ENCODE assay signal across 10 cellular contexts in the genomic region with DNA sequence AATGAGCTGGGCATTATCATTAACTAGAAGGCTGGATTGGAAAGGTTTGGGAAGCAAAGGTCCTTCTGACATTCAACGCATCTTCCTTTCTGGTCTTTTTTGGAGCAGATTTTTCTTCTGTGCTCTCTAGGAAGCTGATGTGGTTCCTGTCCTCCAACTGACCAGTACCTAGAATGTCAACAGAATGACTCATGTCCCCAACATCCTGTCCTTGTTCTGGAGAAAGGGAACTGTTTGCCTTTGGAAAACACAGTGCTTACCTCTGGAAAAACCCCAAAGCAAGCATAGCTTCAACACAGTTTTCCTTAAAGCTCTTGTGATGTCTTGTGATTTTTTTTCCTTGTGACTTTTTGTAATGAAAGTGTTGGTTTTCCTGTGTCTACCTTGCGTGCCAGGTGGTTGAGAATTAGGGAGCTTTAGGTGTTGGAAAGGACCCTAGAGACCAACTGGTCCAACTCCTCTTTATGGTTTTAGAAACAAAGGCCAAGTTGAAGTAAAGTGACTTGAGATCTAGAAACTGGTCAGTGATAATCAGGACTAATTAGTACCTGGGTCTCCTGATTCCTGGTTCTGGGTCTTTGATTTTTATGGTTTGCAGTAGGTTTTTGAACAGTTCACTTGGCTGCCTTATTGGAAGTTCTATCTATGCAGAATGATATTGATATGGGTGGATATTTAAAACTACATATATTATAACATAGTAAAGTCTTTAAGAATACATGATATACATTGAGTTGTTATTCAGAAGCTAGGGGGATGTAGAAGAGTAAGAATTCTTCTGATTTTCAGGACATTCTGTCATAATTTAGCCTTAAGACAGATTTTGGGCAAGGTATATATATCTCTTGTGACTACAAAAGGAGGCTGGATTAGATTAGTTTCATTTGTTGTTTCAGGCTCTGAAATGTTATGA.
A peak's percentile ranks its signal among the peaks of the same experiment; 100 is the strongest.
DNase-seq lines count a peak whose midpoint lies in the region; ATAC-seq lines count a peak whose summit lies in the region.
"Had no signal": no experiment of that assay in that cellular context is flagged by ENCODE, and none has a peak within 500 bp of the region (broad histone marks: within the 10 kb centered on the region; RNA-seq: fewer than 3 reads in every experiment).

No MANE protein-coding gene starts in this region.

- H3K9me3 Mint-ChIP-seq in dendritic cell treated with granulocyte-macrophage colony-stimulating factor and Interleukin-4, amounts not matched to agents 40 ng/mL and 50 ng/mL, for 4 days: no peaks in the 10 kb centered on the region
- no peaks in the 10 kb centered on the region for H3K9me3 Mint-ChIP-seq in natural killer cell treated with Interleukin-12 subunit alpha and Interleukin-12 subunit beta and Interleukin-15 and Interleukin-18, amount 100 ng/mL, for 72 hours
- H3K9me3 Mint-ChIP-seq: activated T-helper 17 cell treated with anti-CD3 and anti-CD28 coated beads, Interleukin-2, amount 50 U/mL, for 72 hours had no signal

- DNase-seq in pulmonary artery endothelial cell (ENCODE audit: low read depth, low spot score) (peak; percentile 52), T1000 (lab: John Stamatoyannopoulos, UW) (no peak), NCI-H1436 (lab: John Stamatoyannopoulos, UW) (no peak), DMS79 treated with DMSO at 0.1 percent for 48 hours (lab: John Stamatoyannopoulos, UW) (no peak)
- no peak for DNase-seq in natural killer cell treated with Interleukin-12 subunit alpha and Interleukin-12 subunit beta and Interleukin-15 and Interleukin-18, amount 100 ng/mL, for 72 hours (ENCODE audit: low spot score)
- DNase-seq: RPMI8226 had no signal

- ATAC-seq in GM18511 (IDR thresholded peaks at IDR 0.05; ENCODE audit: unreplicated experiment): peak; percentile 8
- peak; percentile 5 for ATAC-seq in HG03439 (IDR thresholded peaks at IDR 0.05; ENCODE audit: unreplicated experiment)
- ATAC-seq in natural killer cell treated with Interleukin-12 subunit alpha and Interleukin-12 subunit beta and Interleukin-15 and Interleukin-18, amount 100 ng/mL, for 72 hours: no peak

- peaks cover 72% of the 10 kb centered on the region for H3K4me1 Mint-ChIP-seq in dendritic cell treated with granulocyte-macrophage colony-stimulating factor and Interleukin-4, amounts not matched to agents 40 ng/mL and 50 ng/mL, for 4 days (ENCODE audit: low read depth)
- H3K4me1 Mint-ChIP-seq in natural killer cell treated with Interleukin-12 subunit alpha and Interleukin-12 subunit beta and Interleukin-15 and Interleukin-18, amount 100 ng/mL, for 72 hours (ENCODE audit: low read depth in 2 of 2): peaks cover 0 to 10% of the 10 kb centered on the region in 2 donors

- intact Hi-C loops in dendritic cell treated with granulocyte-macrophage colony-stimulating factor and Interleukin-4, amounts not matched to agents 40 ng/mL and 50 ng/mL, for 4 days (cut with micrococcal nuclease): no loop called here

- H3K36me3 Mint-ChIP-seq in dendritic cell treated with granulocyte-macrophage colony-stimulating factor and Interleukin-4, amounts not matched to agents 40 ng/mL and 50 ng/mL, for 4 days (ENCODE audit: low read depth): no peaks in the 10 kb centered on the region
- no peaks in the 10 kb centered on the region for H3K36me3 Mint-ChIP-seq in natural killer cell treated with Interleukin-12 subunit alpha and Interleukin-12 subunit beta and Interleukin-15 and Interleukin-18, amount 100 ng/mL, for 72 hours

- no peak overlapping the region for H3K4me3 Mint-ChIP-seq in dendritic cell treated with granulocyte-macrophage colony-stimulating factor and Interleukin-4, amounts not matched to agents 40 ng/mL and 50 ng/mL, for 4 days
- H3K4me3 Mint-ChIP-seq in natural killer cell treated with Interleukin-12 subunit alpha and Interleukin-12 subunit beta and Interleukin-15 and Interleukin-18, amount 100 ng/mL, for 72 hours: no peak overlapping the region
- H3K4me3 Mint-ChIP-seq: activated T-helper 17 cell treated with anti-CD3 and anti-CD28 coated beads, Interleukin-2, amount 50 U/mL, for 72 hours had no signal

- peak overlapping the region; percentile 88 for H3K27ac Mint-ChIP-seq in dendritic cell treated with granulocyte-macrophage colony-stimulating factor and Interleukin-4, amounts not matched to agents 40 ng/mL and 50 ng/mL, for 4 days
- H3K27ac Mint-ChIP-seq in natural killer cell treated with Interleukin-12 subunit alpha and Interleukin-12 subunit beta and Interleukin-15 and Interleukin-18, amount 100 ng/mL, for 72 hours: no peak overlapping the region
- H3K27ac Mint-ChIP-seq: activated T-helper 17 cell treated with anti-CD3 and anti-CD28 coated beads, Interleukin-2, amount 50 U/mL, for 72 hours had no signal

- H3K27me3 Mint-ChIP-seq in dendritic cell treated with granulocyte-macrophage colony-stimulating factor and Interleukin-4, amounts not matched to agents 40 ng/mL and 50 ng/mL, for 4 days: no peaks in the 10 kb centered on the region
- H3K27me3 Mint-ChIP-seq in natural killer cell treated with Interleukin-12 subunit alpha and Interleukin-12 subunit beta and Interleukin-15 and Interleukin-18, amount 100 ng/mL, for 72 hours: peaks cover 3 to 14% of the 10 kb centered on the region in 2 donors

Comparison
In these comparisons a context has a peak if more than half of its experiments do, and no peak if none do; other contexts are left out.
1. ATAC-seq: peak in GM18511 (single experiment) and HG03439 (single experiment); none in natural killer cell treated with Interleukin-12 subunit alpha and Interleukin-12 subunit beta and Interleukin-15 and Interleukin-18, amount 100 ng/mL, for 72 hours (0 of 2).